In genomic region chr14:39015360-39015961, GRCh38 we compare ENCODE assay signal across 8 cellular contexts.
A peak's percentile ranks its signal among the peaks of the same experiment; 100 is the strongest.
DNase-seq lines count a peak whose midpoint lies in the region; ATAC-seq and TF ChIP-seq lines count a peak whose summit lies in the region.

No MANE protein-coding gene starts in this region.

- POLR2A ChIA-PET in MCF 10A (lab: Yijun Ruan, JAX): interaction anchor here (0.6 to 1.6 kb wide), 3 partner anchors 25 to 88 kb away, joined by 3 to 4 read pairs (median 3); partner anchors contain the start of gene SEC23A

- ATAC-seq in GM18858 (IDR thresholded peaks at IDR 0.05; ENCODE audit: unreplicated experiment): peak; percentile 96
- ATAC-seq in HG03159 (IDR thresholded peaks at IDR 0.05; ENCODE audit: unreplicated experiment): peak; percentile 93
- peak; percentile 83 for ATAC-seq in left lung
- ATAC-seq in GM21825 (IDR thresholded peaks at IDR 0.05; ENCODE audit: unreplicated experiment): no peak

- H3K36me3 ChIP-seq in left lung: no peaks in the 10 kb centered on the region

- no peaks in the 10 kb centered on the region for H3K27me3 Mint-ChIP-seq in MCF 10A (ENCODE audit: insufficient read depth, unreplicated experiment)

- intact Hi-C loops in MCF 10A (cut with micrococcal nuclease) (loop anchor here (1.0 to 10.0 kb wide), 4 partner anchors 149 to 1112 kb away; no protein-coding TSS in a partner anchor), left lung (cut with DNase I) (loop anchor here in 1 of 2 donors (10.0 kb wide), 1 partner anchor 291 kb away; no protein-coding TSS in a partner anchor)

- peaks cover 6% of the 10 kb centered on the region for H3K36me3 Mint-ChIP-seq in MCF 10A (ENCODE audit: insufficient read depth, unreplicated experiment)

- CTCF ChIA-PET in MCF 10A (lab: Yijun Ruan, JAX): interaction anchor here (0.6 to 4.0 kb wide), 42 partner anchors 9 to 1272 kb away, joined by 3 to 32 read pairs (median 4); partner anchors contain the start of gene CLEC14A

- H3K27me3 ChIP-seq in left lung: no peaks in the 10 kb centered on the region

- H3K4me3 ChIP-seq in left lung: no peak overlapping the region

- H3K4me1 Mint-ChIP-seq in MCF 10A (ENCODE audit: insufficient read depth, unreplicated experiment): peaks cover 12% of the 10 kb centered on the region

- peak; percentile 66 for TF ChIP-seq CTCF in MCF 10A (IDR thresholded peaks at IDR 0.05; ENCODE audit: unreplicated experiment)
- peak; percentile 60 to 62 for TF ChIP-seq CTCF in left lung (IDR thresholded peaks at IDR 0.05)

- no peaks in the 10 kb centered on the region for H3K9me3 Mint-ChIP-seq in MCF 10A (ENCODE audit: unreplicated experiment)

- H3K27ac ChIP-seq in left lung: no peak overlapping the region

- H3K9me3 ChIP-seq in left lung: no peaks in the 10 kb centered on the region

- DNase-seq in COR-L47 (lab: John Stamatoyannopoulos, UW) (peak; percentile 52), NCI-H524 treated with DMSO at 0.1 percent for 48 hours (lab: John Stamatoyannopoulos, UW) (peak; percentile 51), MCF 10A (ENCODE audit: unreplicated experiment) (peak; percentile 66), left lung (no peak)
- no peak for DNase-seq in stimulated activated naive CD4-positive, alpha-beta T cell treated with Interleukin-2 at 50 U/mL for 16 hours (lab: John Stamatoyannopoulos, UW)

- no peaks in the 10 kb centered on the region for H3K4me1 ChIP-seq in left lung

- BruUV-seq in MCF 10A (replicated peaks; lab: Mats Ljungman, UMichigan): no TSS peak

- no peak overlapping the region for H3K27ac Mint-ChIP-seq in MCF 10A (ENCODE audit: low read depth, unreplicated experiment)

- no peak overlapping the region for H3K4me3 Mint-ChIP-seq in MCF 10A (ENCODE audit: unreplicated experiment)

Comparison
In these comparisons a context has a peak if more than half of its experiments do, and no peak if none do; other contexts are left out.
1. DNase-seq: peak in COR-L47 (single experiment), NCI-H524 treated with DMSO at 0.1 percent for 48 hours (single experiment) and MCF 10A (single experiment); none in left lung (0 of 2) and stimulated activated naive CD4-positive, alpha-beta T cell treated with Interleukin-2 at 50 U/mL for 16 hours (single experiment).